In the genomic region with DNA sequence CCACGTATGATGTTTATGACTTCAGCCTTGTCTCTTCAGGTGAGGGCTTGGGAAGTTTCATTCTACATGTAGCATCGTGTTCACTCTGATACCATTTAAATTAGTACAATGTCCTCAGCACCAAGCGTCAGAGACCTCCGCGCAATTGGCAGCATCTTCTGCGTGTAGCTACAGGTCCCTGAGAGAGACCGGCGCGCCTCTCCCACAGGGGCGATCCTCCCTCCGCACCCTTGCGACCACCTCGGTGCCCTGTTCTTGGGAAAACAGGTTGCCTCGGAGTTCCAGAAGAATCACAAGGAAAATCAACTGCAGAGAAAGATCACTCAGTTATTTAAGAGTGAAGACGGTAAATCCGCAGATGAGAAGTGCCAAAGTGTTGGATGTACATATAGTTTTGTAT, we compare ENCODE assay signal across 8 cellular contexts.
"Had no signal": no experiment of that assay in that cellular context is flagged by ENCODE, and none has a peak within 500 bp of the region (broad histone marks: within the 10 kb centered on the region; RNA-seq: fewer than 3 reads in every experiment).

No MANE protein-coding gene starts in this region.

- ATAC-seq: HCT116 had no signal

- H3K4me3 ChIP-seq: GM23248, HAP-1 had no signal

- H3K4me1 ChIP-seq: HAP-1 had no signal

- H3K4me3 Mint-ChIP-seq: H9, HFFc6 had no signal

- DNase-seq: GM23248, GOT3, H7, H9, HCEC 1CT, HFFc6 had no signal

- H3K27ac Mint-ChIP-seq: H9, HFFc6 had no signal

- H3K9me3 ChIP-seq: HAP-1 had no signal

- H3K9ac ChIP-seq: GM23248 had no signal

- H2AFZ ChIP-seq: GM23248 had no signal

- H3K36me3 ChIP-seq: HAP-1 had no signal

- H3K27ac ChIP-seq: GM23248 had no signal
